In genomic region chr7:151109094-151110048, GRCh38 we compare ENCODE assay signal across 1 cellular context.
A peak's percentile ranks its signal among the peaks of the same experiment; 100 is the strongest.
TF ChIP-seq lines count a peak whose summit lies in the region.

No MANE protein-coding gene starts in this region.

TF ChIP-seq in K562, 482 proteins besides CTCF, POLR2A, EP300 and RAD21 (continued from another document and continues in another):
- TF ChIP-seq PATZ1 (CRISPR knock-in tag; IDR thresholded peaks at IDR 0.05; ENCODE audit: borderline replicate concordance) (no peak), ZNF668 (CRISPR knock-in tag; IDR thresholded peaks at IDR 0.05) (0 out of 2 replicates have a peak, but pooled peaks have one; percentile 15), ZNF518B (CRISPR knock-in tag; IDR thresholded peaks at IDR 0.05) (no peak), NCOR1 (IDR thresholded peaks at IDR 0.05) (no peak), ZNF655 (CRISPR knock-in tag; IDR thresholded peaks at IDR 0.05) (no peak), ZNF707 (CRISPR knock-in tag; conservative IDR thresholded peaks at IDR 0.05) (no peak), NFXL1 (CRISPR knock-in tag; IDR thresholded peaks at IDR 0.05) (no peak), PHTF2 (CRISPR knock-in tag; IDR thresholded peaks at IDR 0.05) (no peak), POLR3A (IDR thresholded peaks at IDR 0.05; ENCODE audit: borderline replicate concordance, extremely low read depth, insufficient read depth, insufficient read length) (no peak), ZFP91 (CRISPR knock-in tag; IDR thresholded peaks at IDR 0.05) (no peak), SIN3B (IDR thresholded peaks at IDR 0.05; ENCODE audit: low read depth) (no peak), NR2C2 (CRISPR knock-in tag; IDR thresholded peaks at IDR 0.05) (no peak), NR2C2 (tag; IDR thresholded peaks at IDR 0.05) (no peak), HMG20B (CRISPR knock-in tag; IDR thresholded peaks at IDR 0.05) (no peak), KHSRP (IDR thresholded peaks at IDR 0.05) (no peak), NRF1 (conservative IDR thresholded peaks at IDR 0.05 in 1 of 2, IDR thresholded peaks at IDR 0.05 in 1 of 2) (no peak), PPARD (CRISPR knock-in tag; IDR thresholded peaks at IDR 0.05) (no peak), GATAD2A (IDR thresholded peaks at IDR 0.05) (0 out of 2 replicates have a peak, but pooled peaks have one; percentile 37), EZH2 (IDR thresholded peaks at IDR 0.05; ENCODE audit: borderline replicate concordance, low read depth, low read length) (no peak), HOMEZ (CRISPR knock-in tag; IDR thresholded peaks at IDR 0.05) (no peak), CEBPG (CRISPR knock-in tag; IDR thresholded peaks at IDR 0.05) (peak; percentile 93), CEBPG (tag; conservative IDR thresholded peaks at IDR 0.05 in 1 of 2, IDR thresholded peaks at IDR 0.05 in 1 of 2) (peak; percentile 83 to 93), SNIP1 (IDR thresholded peaks at IDR 0.05; ENCODE audit: low read depth) (no peak), MIER1 (IDR thresholded peaks at IDR 0.05; ENCODE audit: low read depth) (no peak), CHD7 (IDR thresholded peaks at IDR 0.05; ENCODE audit: low read depth, low read length) (no peak)
